Comparison of ENCODE assay signal across 1 cellular context in genomic region chr17:41338961-41339485, GRCh38.
TF ChIP-seq lines count a peak whose summit lies in the region.

No MANE protein-coding gene starts in this region.

TF ChIP-seq in HepG2, 621 proteins besides CTCF, POLR2A, EP300 and RAD21:
- TF ChIP-seq MAFF (IDR thresholded peaks at IDR 0.05; ENCODE audit: low read depth, low read length) (0 out of 2 replicates have a peak, but pooled peaks have one; percentile 25), ISX (CRISPR knock-in tag; conservative IDR thresholded peaks at IDR 0.05) (no peak)
